Comparison of ENCODE assay signal across 23 cellular contexts in the genomic region with DNA sequence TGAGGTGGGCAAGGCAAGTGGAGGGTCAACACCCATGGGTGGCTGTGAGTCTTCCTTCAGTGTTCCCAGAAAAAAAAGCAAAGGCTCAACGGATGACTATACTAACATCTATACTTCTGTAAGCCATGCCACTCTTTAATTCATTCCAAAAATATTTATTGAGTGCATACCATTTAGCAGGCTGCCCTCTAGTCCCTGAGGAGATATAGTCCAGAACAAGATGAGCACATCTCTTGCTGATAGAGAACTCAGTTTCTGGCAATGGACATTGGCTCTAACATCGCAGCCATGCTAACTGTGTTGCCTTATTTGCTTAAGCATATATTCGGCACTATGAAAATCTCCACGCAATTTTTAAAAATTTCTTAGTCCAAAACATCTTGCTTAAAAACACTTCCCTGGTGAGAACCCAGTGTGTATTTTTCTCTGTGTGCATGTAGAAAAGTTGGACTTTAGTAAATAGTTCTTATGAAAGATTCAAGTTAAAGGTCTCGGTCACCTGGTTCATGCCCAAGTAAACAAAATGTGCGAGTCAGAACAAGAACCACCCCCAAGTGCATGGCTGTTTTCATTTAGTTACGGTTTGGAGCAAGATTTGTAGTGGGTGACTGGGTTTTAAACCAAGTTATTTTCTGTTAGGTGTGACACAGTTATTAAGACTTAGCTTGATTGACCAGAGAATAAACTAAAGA.
DNase-seq lines count a peak whose midpoint lies in the region; ATAC-seq and TF ChIP-seq lines count a peak whose summit lies in the region.
"Had no signal": no experiment of that assay in that cellular context is flagged by ENCODE, and none has a peak within 500 bp of the region (broad histone marks: within the 10 kb centered on the region; RNA-seq: fewer than 3 reads in every experiment).

No MANE protein-coding gene starts in this region.

- H3K9me3 ChIP-seq in SJCRH30 (replicated peaks) (peaks cover 16% of the 10 kb centered on the region), osteoblast (ENCODE audit: low read depth, low read length) (no peaks in the 10 kb centered on the region)
- H3K9me3 ChIP-seq: BE2C had no signal

- intact Hi-C loops in left ventricle myocardium superior (cut with micrococcal nuclease), result no loop called here

- H3K36me3 ChIP-seq in SJCRH30 (peaks cover 75% of the 10 kb centered on the region), osteoblast (ENCODE audit: insufficient read depth, low read length) (peaks cover 21% of the 10 kb centered on the region)
- H3K36me3 ChIP-seq: BE2C had no signal

- no peak overlapping the region for H3K4me2 ChIP-seq in osteoblast (ENCODE audit: insufficient read depth, low read length)

- H3K4me3 ChIP-seq in SJCRH30, result no peak overlapping the region
- no peak overlapping the region for H3K4me3 ChIP-seq in fibroblast of mammary gland (ENCODE audit: control insufficient read depth, low read depth, low read length)
- no peak overlapping the region for H3K4me3 ChIP-seq in osteoblast (ENCODE audit: insufficient read depth, low read length)
- H3K4me3 ChIP-seq: dorsolateral prefrontal cortex, skin epidermis had no signal

- DNase-seq in EH (ENCODE audit: low read depth) (peak; percentile 37), SJCRH30 (no peak), fibroblast of mammary gland (ENCODE audit: low read depth) (peak; percentile 29), osteoblast (ENCODE audit: insufficient read length, low spot score, missing footprints) (no peak), NCI-H526 (lab: John Stamatoyannopoulos, UW) (no peak), left ventricle myocardium superior (no peak), NCI-H1694 (lab: John Stamatoyannopoulos, UW) (no peak), NCI-H2081 (lab: John Stamatoyannopoulos, UW) (no peak)
- DNase-seq: activated CD4-positive, alpha-beta T cell treated with anti-CD3 and anti-CD28 coated beads for 48 hours; activated CD8-positive, alpha-beta memory T cell treated with anti-CD3 and anti-CD28 coated beads for 24 hours; activated effector memory CD4-positive, alpha-beta T cell treated with Interleukin-2 at 50 U/mL for 16 hours; activated naive CD8-positive, alpha-beta T cell treated with anti-CD3 and anti-CD28 coated beads, Interleukin-2, amount 10 ng/mL, durations not matched to agents 7 days and 5 days; BE2C; CD8-positive, alpha-beta memory T cell; cerebellar nuclear complex; DMS 273 treated with DMSO at 0.1 percent for 48 hours; dorsolateral prefrontal cortex; left cardiac atrium; NCI-H187 treated with DMSO at 0.1 percent for 48 hours; NCI-H2227 treated with DMSO at 0.1 percent for 48 hours; NCI-H748 treated with DMSO at 0.1 percent for 48 hours; stimulated activated naive CD8-positive, alpha-beta T cell treated with anti-CD3 and anti-CD28 coated beads, Interleukin-15, amount 100 ng/mL, for 72 hours had no signal

- ATAC-seq in left ventricle myocardium superior, result no peak
- ATAC-seq: left cardiac atrium; stimulated activated naive CD8-positive, alpha-beta T cell treated with anti-CD3 and anti-CD28 coated beads, Interleukin-15, amount 100 ng/mL, for 72 hours had no signal

- TF ChIP-seq CTCF in fibroblast of mammary gland (conservative IDR thresholded peaks at IDR 0.05; ENCODE audit: control insufficient read depth, insufficient read depth, low read depth, low read length) (no peak), osteoblast (IDR thresholded peaks at IDR 0.05; ENCODE audit: extremely low read depth, low read depth, low read length) (no peak)

- no peaks in the 10 kb centered on the region for H4K20me1 ChIP-seq in osteoblast (ENCODE audit: insufficient read depth, low read length)

- H3K79me2 ChIP-seq in osteoblast (ENCODE audit: insufficient read depth, low read length), result peaks cover 24% of the 10 kb centered on the region

- H2AFZ ChIP-seq in osteoblast (ENCODE audit: low read length), result no peak overlapping the region

- H3K27ac ChIP-seq in SJCRH30 (peak overlapping the region; percentile 43), osteoblast (ENCODE audit: low read depth, low read length) (peak overlapping the region; percentile 50)
- H3K27ac ChIP-seq: dorsolateral prefrontal cortex, skin epidermis had no signal

- no peaks in the 10 kb centered on the region for H3K27me3 ChIP-seq in SJCRH30
- H3K27me3 ChIP-seq in osteoblast (ENCODE audit: insufficient read depth, low read length), result no peaks in the 10 kb centered on the region

- H3K4me1 ChIP-seq in SJCRH30 (peaks cover 42% of the 10 kb centered on the region), osteoblast (ENCODE audit: insufficient read depth, low read length) (peaks cover 24% of the 10 kb centered on the region)
- H3K4me1 ChIP-seq: BE2C had no signal

Comparison
In these comparisons a context has a peak if more than half of its experiments do, and no peak if none do; other contexts are left out.
1. DNase-seq: peak in EH (single experiment) and fibroblast of mammary gland (single experiment); none in SJCRH30 (0 of 2), osteoblast (single experiment), NCI-H526 (0 of 2), left ventricle myocardium superior (single experiment), NCI-H1694 (single experiment) and NCI-H2081 (0 of 2).